ENCODE assay signal across 1 cellular context in genomic region chr6:2795162-2795561, GRCh38.
TF ChIP-seq lines count a peak whose summit lies in the region.

No MANE protein-coding gene starts in this region.

TF ChIP-seq in HepG2, 621 proteins besides CTCF, POLR2A, EP300 and RAD21:
- no peak for TF ChIP-seq TCF7 (IDR thresholded peaks at IDR 0.05; ENCODE audit: low read depth)
- no peak for TF ChIP-seq ZNF646 (CRISPR knock-in tag; IDR thresholded peaks at IDR 0.05)
- TF ChIP-seq, protein P1, sequence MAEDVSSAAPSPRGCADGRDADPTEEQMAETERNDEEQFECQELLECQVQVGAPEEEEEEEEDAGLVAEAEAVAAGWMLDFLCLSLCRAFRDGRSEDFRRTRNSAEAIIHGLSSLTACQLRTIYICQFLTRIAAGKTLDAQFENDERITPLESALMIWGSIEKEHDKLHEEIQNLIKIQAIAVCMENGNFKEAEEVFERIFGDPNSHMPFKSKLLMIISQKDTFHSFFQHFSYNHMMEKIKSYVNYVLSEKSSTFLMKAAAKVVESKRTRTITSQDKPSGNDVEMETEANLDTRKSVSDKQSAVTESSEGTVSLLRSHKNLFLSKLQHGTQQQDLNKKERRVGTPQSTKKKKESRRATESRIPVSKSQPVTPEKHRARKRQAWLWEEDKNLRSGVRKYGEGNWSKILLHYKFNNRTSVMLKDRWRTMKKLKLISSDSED (CRISPR knock-in tag; IDR thresholded peaks at IDR 0.05) = no peak
- no peak for TF ChIP-seq ZMAT3 (CRISPR knock-in tag; conservative IDR thresholded peaks at IDR 0.05)
- TF ChIP-seq ZNF629 (CRISPR knock-in tag; conservative IDR thresholded peaks at IDR 0.05) = peak; percentile 78
- TF ChIP-seq, protein P2, sequence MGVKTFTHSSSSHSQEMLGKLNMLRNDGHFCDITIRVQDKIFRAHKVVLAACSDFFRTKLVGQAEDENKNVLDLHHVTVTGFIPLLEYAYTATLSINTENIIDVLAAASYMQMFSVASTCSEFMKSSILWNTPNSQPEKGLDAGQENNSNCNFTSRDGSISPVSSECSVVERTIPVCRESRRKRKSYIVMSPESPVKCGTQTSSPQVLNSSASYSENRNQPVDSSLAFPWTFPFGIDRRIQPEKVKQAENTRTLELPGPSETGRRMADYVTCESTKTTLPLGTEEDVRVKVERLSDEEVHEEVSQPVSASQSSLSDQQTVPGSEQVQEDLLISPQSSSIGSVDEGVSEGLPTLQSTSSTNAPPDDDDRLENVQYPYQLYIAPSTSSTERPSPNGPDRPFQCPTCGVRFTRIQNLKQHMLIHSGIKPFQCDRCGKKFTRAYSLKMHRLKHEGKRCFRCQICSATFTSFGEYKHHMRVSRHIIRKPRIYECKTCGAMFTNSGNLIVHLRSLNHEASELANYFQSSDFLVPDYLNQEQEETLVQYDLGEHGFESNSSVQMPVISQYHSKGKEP (CRISPR knock-in tag; IDR thresholded peaks at IDR 0.05) = no peak
- TF ChIP-seq, protein P3, sequence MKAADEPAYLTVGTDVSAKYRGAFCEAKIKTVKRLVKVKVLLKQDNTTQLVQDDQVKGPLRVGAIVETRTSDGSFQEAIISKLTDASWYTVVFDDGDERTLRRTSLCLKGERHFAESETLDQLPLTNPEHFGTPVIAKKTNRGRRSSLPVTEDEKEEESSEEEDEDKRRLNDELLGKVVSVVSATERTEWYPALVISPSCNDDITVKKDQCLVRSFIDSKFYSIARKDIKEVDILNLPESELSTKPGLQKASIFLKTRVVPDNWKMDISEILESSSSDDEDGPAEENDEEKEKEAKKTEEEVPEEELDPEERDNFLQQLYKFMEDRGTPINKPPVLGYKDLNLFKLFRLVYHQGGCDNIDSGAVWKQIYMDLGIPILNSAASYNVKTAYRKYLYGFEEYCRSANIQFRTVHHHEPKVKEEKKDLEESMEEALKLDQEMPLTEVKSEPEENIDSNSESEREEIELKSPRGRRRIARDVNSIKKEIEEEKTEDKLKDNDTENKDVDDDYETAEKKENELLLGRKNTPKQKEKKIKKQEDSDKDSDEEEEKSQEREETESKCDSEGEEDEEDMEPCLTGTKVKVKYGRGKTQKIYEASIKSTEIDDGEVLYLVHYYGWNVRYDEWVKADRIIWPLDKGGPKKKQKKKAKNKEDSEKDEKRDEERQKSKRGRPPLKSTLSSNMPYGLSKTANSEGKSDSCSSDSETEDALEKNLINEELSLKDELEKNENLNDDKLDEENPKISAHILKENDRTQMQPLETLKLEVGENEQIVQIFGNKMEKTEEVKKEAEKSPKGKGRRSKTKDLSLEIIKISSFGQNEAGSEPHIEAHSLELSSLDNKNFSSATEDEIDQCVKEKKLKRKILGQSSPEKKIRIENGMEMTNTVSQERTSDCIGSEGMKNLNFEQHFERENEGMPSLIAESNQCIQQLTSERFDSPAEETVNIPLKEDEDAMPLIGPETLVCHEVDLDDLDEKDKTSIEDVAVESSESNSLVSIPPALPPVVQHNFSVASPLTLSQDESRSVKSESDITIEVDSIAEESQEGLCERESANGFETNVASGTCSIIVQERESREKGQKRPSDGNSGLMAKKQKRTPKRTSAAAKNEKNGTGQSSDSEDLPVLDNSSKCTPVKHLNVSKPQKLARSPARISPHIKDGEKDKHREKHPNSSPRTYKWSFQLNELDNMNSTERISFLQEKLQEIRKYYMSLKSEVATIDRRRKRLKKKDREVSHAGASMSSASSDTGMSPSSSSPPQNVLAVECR (CRISPR knock-in tag; IDR thresholded peaks at IDR 0.05; ENCODE audit: borderline replicate concordance) = no peak
- no peak for TF ChIP-seq SMARCE1 (IDR thresholded peaks at IDR 0.05; ENCODE audit: borderline replicate concordance)
- peak; percentile 57; the same call in 1 of the 2 replicates for TF ChIP-seq ZNF24 (IDR thresholded peaks at IDR 0.05)
- no peak for TF ChIP-seq RFX3 (CRISPR knock-in tag; IDR thresholded peaks at IDR 0.05)
